Comparison of ENCODE assay signal across 9 cellular contexts in the genomic region with DNA sequence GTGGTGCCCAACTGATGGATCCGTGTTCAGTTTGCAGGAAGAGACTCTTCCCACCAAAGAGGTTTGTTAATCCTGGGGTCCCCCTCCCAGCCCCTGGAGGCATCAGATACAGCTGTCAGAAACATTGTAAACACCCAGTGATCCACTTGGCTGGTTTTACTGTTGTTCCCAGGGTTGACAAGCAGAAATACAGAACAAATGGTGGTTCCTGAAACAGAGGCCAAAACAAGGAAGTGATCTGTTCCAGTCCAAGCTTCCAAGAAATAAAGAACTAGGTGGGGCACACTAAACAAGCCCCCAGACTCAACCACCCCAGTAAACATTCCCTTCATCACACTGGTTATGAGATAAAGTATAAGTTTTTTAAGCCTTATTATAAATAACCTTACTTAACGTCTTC. TPM values are rescaled to one million over a fixed set of nuclear protein-coding genes. Genes with fewer than 3 reads are reported as not detected.
DNase-seq lines count a peak whose midpoint lies in the region; ATAC-seq, FAIRE-seq and TF ChIP-seq lines count a peak whose summit lies in the region.
"Had no signal": no experiment of that assay in that cellular context is flagged by ENCODE, and none has a peak within 500 bp of the region (broad histone marks: within the 10 kb centered on the region; RNA-seq: fewer than 3 reads in every experiment).

No MANE protein-coding gene starts in this region.

- H3K4me3 ChIP-seq in WI38 (ENCODE audit: low read depth, low read length) (peak overlapping the region; percentile 73), keratinocyte (ENCODE audit: control insufficient read depth in 2 of 3, extremely low read depth in 1 of 3, insufficient read depth in 2 of 3, low read depth in 1 of 3, low read length in 3 of 3) (no peak overlapping the region), stomach smooth muscle (ENCODE audit: low read length in 2 of 2) (peak overlapping the region in 1 of 2 donors; percentile 83)

- H3K9ac ChIP-seq in keratinocyte (ENCODE audit: control insufficient read depth, extremely low read depth, insufficient read depth, low read length) (no peak overlapping the region), stomach smooth muscle (ENCODE audit: low read length in 2 of 2) (peak overlapping the region in 1 of 2 donors; percentile 94)

- H3K9me1 ChIP-seq in keratinocyte (ENCODE audit: control insufficient read depth, extremely low read depth, insufficient read depth, low read length): no peaks in the 10 kb centered on the region

- no peaks in the 10 kb centered on the region for H3K36me3 ChIP-seq in keratinocyte (ENCODE audit: control insufficient read depth in 2 of 2, extremely low read depth in 1 of 2, insufficient read depth in 2 of 2, low read length in 2 of 2)
- H3K36me3 ChIP-seq in stomach smooth muscle (ENCODE audit: control insufficient read depth in 2 of 2, insufficient read depth in 2 of 2, low read length in 2 of 2): no peaks in the 10 kb centered on the region
- H3K36me3 ChIP-seq: ovary had no signal

- H2AFZ ChIP-seq in keratinocyte (ENCODE audit: control insufficient read depth, low read length): no peak overlapping the region

- no peak for DNase-seq in activated T-cell treated with anti-CD3 and anti-CD28 coated beads, Interleukin-2, amount 50 U/mL, for 24 hours
- DNase-seq in activated T-cell treated with anti-CD3 and anti-CD28 coated beads for 4 hours (no peak), keratinocyte (ENCODE audit: low read depth, low spot score) (no peak), GM19240 (ENCODE audit: insufficient read length, low spot score) (no peak), head of caudate nucleus (no peak)
- DNase-seq: ovary had no signal

- H3K4me1 Mint-ChIP-seq in activated T-cell treated with anti-CD3 and anti-CD28 coated beads, Interleukin-2, amount 50 U/mL, for 24 hours (ENCODE audit: low read depth): peaks cover 28% of the 10 kb centered on the region

- no peaks in the 10 kb centered on the region for H4K20me1 ChIP-seq in keratinocyte (ENCODE audit: control insufficient read depth, extremely low read depth, insufficient read depth, low read length)

- H3K27ac Mint-ChIP-seq in activated T-cell treated with anti-CD3 and anti-CD28 coated beads, Interleukin-2, amount 50 U/mL, for 24 hours: peak overlapping the region; percentile 89

- dilution Hi-C loops in keratinocyte (cut with MboI; ENCODE audit: extremely low pct_ligation_motif_present, low sequenced_read_pairs): no loop called here

- no peaks in the 10 kb centered on the region for H3K27me3 ChIP-seq in keratinocyte (ENCODE audit: control insufficient read depth, extremely low read depth, insufficient read depth, low read length)
- H3K27me3 ChIP-seq in stomach smooth muscle (ENCODE audit: control insufficient read depth in 1 of 2, insufficient read depth in 2 of 2, low read length in 2 of 2): no peaks in the 10 kb centered on the region
- H3K27me3 ChIP-seq: ovary had no signal

- peak overlapping the region; percentile 86 for H3K4me3 Mint-ChIP-seq in activated T-cell treated with anti-CD3 and anti-CD28 coated beads, Interleukin-2, amount 50 U/mL, for 24 hours

- no peak for FAIRE-seq in keratinocyte (lab: Jason Lieb, UNC)

- no peaks in the 10 kb centered on the region for H3K27me3 Mint-ChIP-seq in activated T-cell treated with anti-CD3 and anti-CD28 coated beads, Interleukin-2, amount 50 U/mL, for 24 hours

- H3K9me3 Mint-ChIP-seq in activated T-cell treated with anti-CD3 and anti-CD28 coated beads, Interleukin-2, amount 50 U/mL, for 24 hours: peaks cover 9% of the 10 kb centered on the region

- peaks cover 26% of the 10 kb centered on the region for H3K36me3 Mint-ChIP-seq in activated T-cell treated with anti-CD3 and anti-CD28 coated beads, Interleukin-2, amount 50 U/mL, for 24 hours (ENCODE audit: low read depth)

- ATAC-seq in HG03571 (IDR thresholded peaks at IDR 0.05; ENCODE audit: unreplicated experiment): no peak

- H3K4me1 ChIP-seq in keratinocyte (ENCODE audit: control insufficient read depth, extremely low read depth, insufficient read depth, low read length) (no peaks in the 10 kb centered on the region), stomach smooth muscle (ENCODE audit: control insufficient read depth, insufficient read depth, low read length) (peaks cover 7% of the 10 kb centered on the region)

- H3K27ac ChIP-seq in keratinocyte (ENCODE audit: control insufficient read depth, insufficient read depth, low read length) (no peak overlapping the region), stomach smooth muscle (ENCODE audit: low read length) (peak overlapping the region; percentile 77)

- H3K9me3 ChIP-seq in keratinocyte (ENCODE audit: control insufficient read depth, low read depth, low read length) (no peaks in the 10 kb centered on the region), stomach smooth muscle (ENCODE audit: control insufficient read depth in 2 of 2, low read length in 2 of 2) (no peaks in the 10 kb centered on the region)
- H3K9me3 ChIP-seq: ovary had no signal

- H3K4me2 ChIP-seq in keratinocyte (ENCODE audit: control insufficient read depth, extremely low read depth, insufficient read depth, low read depth, low read length): peak overlapping the region; percentile 27

- no peak for TF ChIP-seq CTCF in WI38 (IDR thresholded peaks at IDR 0.05; ENCODE audit: low read depth, low read length)
- no peak for TF ChIP-seq CTCF in keratinocyte (optimal IDR thresholded peaks at IDR 0.05 in 1 of 3, IDR thresholded peaks at IDR 0.05 in 1 of 3, conservative IDR thresholded peaks at IDR 0.05 in 1 of 3; ENCODE audit: extremely low read depth in 1 of 3, insufficient read depth in 2 of 3, low read length in 3 of 3)

- intact Hi-C loops in head of caudate nucleus (cut with DNase I): no loop called here

- peaks cover 8% of the 10 kb centered on the region for H3K79me2 ChIP-seq in keratinocyte (ENCODE audit: control insufficient read depth, insufficient read depth, low read length)

RNA-seq across cellular contexts. Expression of a gene that starts 1.1 kb away (rescaled TPM):
- polyA plus RNA-seq in keratinocyte: 0.24 to 0.49 TPM (median 0.47 TPM) in 3 replicates
- polyA plus RNA-seq in keratinocyte (2011; ENCODE audit: low read depth): 0.05 TPM
- 0.23 and 0.35 TPM in 2 replicates for polyA plus RNA-seq in keratinocyte (2011; cell fraction: cytosol; rRNA removed)
- 1.1 and 1.2 TPM in 2 replicates for polyA plus RNA-seq in keratinocyte (2011; cell fraction: nucleus; rRNA removed)
- 0.16 and 0.19 TPM in 2 replicates for polyA plus RNA-seq in keratinocyte (2012; ENCODE audit: low replicate concordance)
- 0.52 to 0.70 TPM (median 0.63 TPM) in 3 replicates for polyA minus RNA-seq in keratinocyte
- not detected for polyA minus RNA-seq in keratinocyte (2011; cell fraction: cytosol; rRNA and poly(A)+ RNA removed)
- polyA minus RNA-seq in keratinocyte (2011; cell fraction: nucleus; rRNA and poly(A)+ RNA removed): 0.63 and 1.4 TPM in 2 replicates

RNA-seq across cellular contexts. Expression of a gene that starts 1.4 kb away (rescaled TPM):
- 13.1 to 17.8 TPM (median 15.7 TPM) in 3 replicates for polyA plus RNA-seq in keratinocyte
- 6.4 TPM for polyA plus RNA-seq in keratinocyte (2011; ENCODE audit: low read depth)
- polyA plus RNA-seq in keratinocyte (2011; cell fraction: cytosol; rRNA removed): 9.1 and 16.4 TPM in 2 replicates
- polyA plus RNA-seq in keratinocyte (2011; cell fraction: nucleus; rRNA removed): 14.0 and 14.6 TPM in 2 replicates
- 6.7 and 10.2 TPM in 2 replicates for polyA plus RNA-seq in keratinocyte (2012; ENCODE audit: low replicate concordance)
- 38.1 to 53.4 TPM (median 43.5 TPM) in 3 replicates for polyA minus RNA-seq in keratinocyte
- 22.3 TPM for polyA minus RNA-seq in keratinocyte (2011; cell fraction: cytosol; rRNA and poly(A)+ RNA removed)
- 15.6 and 33.7 TPM in 2 replicates for polyA minus RNA-seq in keratinocyte (2011; cell fraction: nucleus; rRNA and poly(A)+ RNA removed)
